30 cellular contexts compared by ENCODE assay signal in genomic region chr14:95701846-95702221, GRCh38. TPM values are rescaled to one million over a fixed set of nuclear protein-coding genes. Genes with fewer than 3 reads are reported as not detected.
DNase-seq lines count a peak whose midpoint lies in the region; ATAC-seq and TF ChIP-seq lines count a peak whose summit lies in the region.
"Had no signal": no experiment of that assay in that cellular context is flagged by ENCODE, and none has a peak within 500 bp of the region (broad histone marks: within the 10 kb centered on the region; RNA-seq: fewer than 3 reads in every experiment).

No MANE protein-coding gene starts in this region.

- no peak overlapping the region for H3K9ac ChIP-seq in BLaER1

- H3K4me2 ChIP-seq in BLaER1: peak overlapping the region; percentile 91

- TF ChIP-seq POLR2A in thyroid gland (IDR thresholded peaks at IDR 0.05): no peak

- H3K4me3 ChIP-seq in BLaER1 (no peak overlapping the region), choroid plexus epithelial cell (ENCODE audit: low read depth, low read length) (no peak overlapping the region), thyroid gland (replicated peaks in 1 of 3) (no peak overlapping the region)
- H3K4me3 ChIP-seq: left ventricle myocardium inferior, pancreas, sigmoid colon had no signal

- 27 to 34% methylated on average over 4 of the region's 4 CpGs for WGBS in thyroid gland, 2 donors

- no peaks in the 10 kb centered on the region for H4K20me1 ChIP-seq in BLaER1

- H3K27ac ChIP-seq in BLaER1 (peak overlapping the region; percentile 97), thyroid gland (no peak overlapping the region)
- H3K27ac ChIP-seq: left ventricle myocardium inferior, pancreas, sigmoid colon had no signal

- no peak for ATAC-seq in HG02970 (IDR thresholded peaks at IDR 0.05; ENCODE audit: low FRiP score, unreplicated experiment)
- ATAC-seq: activated CD8-positive, alpha-beta memory T cell treated with anti-CD3 and anti-CD28 coated beads, Interleukin-2, amount 10 ng/mL, durations not matched to agents 7 days and 5 days; natural killer cell treated with Interleukin-12 subunit alpha and Interleukin-12 subunit beta and Interleukin-15 and Interleukin-18, amount 100 ng/mL, for 72 hours; Panc1; pancreas; T-helper 17 cell had no signal

- DNase-seq in HT1080 (ENCODE audit: low read depth) (peak; percentile 19), choroid plexus epithelial cell (ENCODE audit: low read depth) (peak; percentile 2), iris pigment epithelial cell (ENCODE audit: low read depth) (peak; percentile 22), thyroid gland (no peak), DMS 273 treated with DMSO at 0.1 percent for 48 hours (lab: John Stamatoyannopoulos, UW) (no peak), GM03348 (ENCODE audit: low spot score) (no peak)
- DNase-seq: ACHN; activated CD4-positive, alpha-beta T cell treated with anti-CD3 and anti-CD28 coated beads, Interleukin-2, amount 10 ng/mL, durations not matched to agents 7 days and 5 days; activated CD8-positive, alpha-beta memory T cell treated with anti-CD3 and anti-CD28 coated beads, Interleukin-2, amount 10 ng/mL, durations not matched to agents 7 days and 5 days; effector memory CD4-positive, alpha-beta T cell; GF-D8; Karpas-422; left ventricle myocardium inferior; midbrain; NCI-H1092; NCI-H2029 treated with DMSO at 0.1 percent for 48 hours; NCI-H226; NCI-H82; pancreas; sigmoid colon; T-helper 17 cell had no signal

- H3K27me3 ChIP-seq in BLaER1: no peaks in the 10 kb centered on the region
- H3K27me3 ChIP-seq in thyroid gland: no peaks in the 10 kb centered on the region
- H3K27me3 ChIP-seq: pancreas had no signal

- H3K4me1 ChIP-seq in BLaER1 (peaks cover 100% of the 10 kb centered on the region), thyroid gland (no peaks in the 10 kb centered on the region)
- H3K4me1 ChIP-seq: left ventricle myocardium inferior, pancreas had no signal

- no peaks in the 10 kb centered on the region for H3K36me3 ChIP-seq in BLaER1
- H3K36me3 ChIP-seq in thyroid gland: no peaks in the 10 kb centered on the region
- H3K36me3 ChIP-seq: left ventricle myocardium inferior, pancreas, sigmoid colon had no signal

- intact Hi-C loops in thyroid gland (cut with DNase I): no loop called here

- TF ChIP-seq CTCF in choroid plexus epithelial cell (conservative IDR thresholded peaks at IDR 0.05; ENCODE audit: low read depth, low read length) (no peak), thyroid gland (IDR thresholded peaks at IDR 0.05) (no peak)

- H3K9me3 ChIP-seq in BLaER1: no peaks in the 10 kb centered on the region
- H3K9me3 ChIP-seq in thyroid gland: no peaks in the 10 kb centered on the region
- H3K9me3 ChIP-seq: left ventricle myocardium inferior, pancreas, sigmoid colon had no signal

RNA-seq across cellular contexts. Expression of gene TCL1A, which starts 12.1 kb away (rescaled TPM):
- 0.35 TPM in 1 of 2 replicates, not detected in the other for total RNA-seq in HT1080 (2014; rRNA removed; shearing (Covaris generic))
- 0.53 TPM in 1 of 2 replicates, not detected in the other for polyA plus RNA-seq in HT1080 (2015; cell fraction: cytosol; rRNA removed)
- polyA plus RNA-seq in HT1080 (2015; cell fraction: nucleus; rRNA removed): 0.10 TPM in 1 of 2 replicates, not detected in the other
- not detected for total RNA-seq in thyroid gland
- total RNA-seq: activated CD4-positive, alpha-beta T cell treated with anti-CD3 and anti-CD28 coated beads, Interleukin-2, amount 10 ng/mL, durations not matched to agents 7 days and 5 days; activated CD8-positive, alpha-beta memory T cell treated with anti-CD3 and anti-CD28 coated beads, Interleukin-2, amount 10 ng/mL, durations not matched to agents 7 days and 5 days; activated T-helper 1 cell treated with anti-CD3 and anti-CD28 coated beads, Interleukin-12 subunit alpha, Interleukin-12 subunit beta, Interleukin-2, Interleukin-4 antibody, amounts not matched to agents 30 ng/mL and 10 ng/mL and 1 ng/mL, durations not matched to agents 14 hours and 24 hours and 36 hours; cerebellum; fibroblast of lung; left ventricle myocardium inferior; sigmoid colon; subcutaneous adipose tissue had no signal
- polyA plus RNA-seq: fibroblast of lung had no signal

RNA-seq across cellular contexts. Expression of gene TCL1B, which starts 15.6 kb away (rescaled TPM):
- not detected in 2 replicates for total RNA-seq in HT1080 (2014; rRNA removed; shearing (Covaris generic))
- polyA plus RNA-seq in HT1080 (2015; cell fraction: cytosol; rRNA removed): not detected in 2 replicates
- not detected in 2 replicates for polyA plus RNA-seq in HT1080 (2015; cell fraction: nucleus; rRNA removed)
- not detected for total RNA-seq in thyroid gland
- total RNA-seq: activated CD4-positive, alpha-beta T cell treated with anti-CD3 and anti-CD28 coated beads, Interleukin-2, amount 10 ng/mL, durations not matched to agents 7 days and 5 days; activated CD8-positive, alpha-beta memory T cell treated with anti-CD3 and anti-CD28 coated beads, Interleukin-2, amount 10 ng/mL, durations not matched to agents 7 days and 5 days; activated T-helper 1 cell treated with anti-CD3 and anti-CD28 coated beads, Interleukin-12 subunit alpha, Interleukin-12 subunit beta, Interleukin-2, Interleukin-4 antibody, amounts not matched to agents 30 ng/mL and 10 ng/mL and 1 ng/mL, durations not matched to agents 14 hours and 24 hours and 36 hours; cerebellum; fibroblast of lung; left ventricle myocardium inferior; natural killer cell treated with Interleukin-12 subunit alpha and Interleukin-12 subunit beta and Interleukin-15 and Interleukin-18, amount 100 ng/mL, for 72 hours; pancreas; sigmoid colon; subcutaneous adipose tissue; T-helper 17 cell; urinary bladder had no signal
- polyA plus RNA-seq: fibroblast of lung, pancreas, urinary bladder had no signal

Comparison
In these comparisons a context has a peak if more than half of its experiments do, and no peak if none do; other contexts are left out.
1. DNase-seq: peak in HT1080 (single experiment), choroid plexus epithelial cell (single experiment) and iris pigment epithelial cell (single experiment); none in thyroid gland (0 of 2), DMS 273 treated with DMSO at 0.1 percent for 48 hours (single experiment) and GM03348 (single experiment).